ENCODE assay signal across 1 cellular context in genomic region chr1:168243200-168243599, GRCh38.
TF ChIP-seq lines count a peak whose summit lies in the region.

No MANE protein-coding gene starts in this region.

TF ChIP-seq in HepG2, 621 proteins besides CTCF, POLR2A, EP300 and RAD21 (continued from another document):
- TF ChIP-seq NCOA1 (CRISPR knock-in tag; IDR thresholded peaks at IDR 0.05): no peak
- TF ChIP-seq SKI (IDR thresholded peaks at IDR 0.05; ENCODE audit: partially characterized antibody): no peak
- TF ChIP-seq FOSL2 (CRISPR knock-in tag; IDR thresholded peaks at IDR 0.05): no peak
- no peak for TF ChIP-seq KLF11 (CRISPR knock-in tag; IDR thresholded peaks at IDR 0.05)
- no peak for TF ChIP-seq SRF (IDR thresholded peaks at IDR 0.05; ENCODE audit: low read depth, low read length)
- TF ChIP-seq THAP11 (CRISPR knock-in tag; IDR thresholded peaks at IDR 0.05): no peak
